In the genomic region with DNA sequence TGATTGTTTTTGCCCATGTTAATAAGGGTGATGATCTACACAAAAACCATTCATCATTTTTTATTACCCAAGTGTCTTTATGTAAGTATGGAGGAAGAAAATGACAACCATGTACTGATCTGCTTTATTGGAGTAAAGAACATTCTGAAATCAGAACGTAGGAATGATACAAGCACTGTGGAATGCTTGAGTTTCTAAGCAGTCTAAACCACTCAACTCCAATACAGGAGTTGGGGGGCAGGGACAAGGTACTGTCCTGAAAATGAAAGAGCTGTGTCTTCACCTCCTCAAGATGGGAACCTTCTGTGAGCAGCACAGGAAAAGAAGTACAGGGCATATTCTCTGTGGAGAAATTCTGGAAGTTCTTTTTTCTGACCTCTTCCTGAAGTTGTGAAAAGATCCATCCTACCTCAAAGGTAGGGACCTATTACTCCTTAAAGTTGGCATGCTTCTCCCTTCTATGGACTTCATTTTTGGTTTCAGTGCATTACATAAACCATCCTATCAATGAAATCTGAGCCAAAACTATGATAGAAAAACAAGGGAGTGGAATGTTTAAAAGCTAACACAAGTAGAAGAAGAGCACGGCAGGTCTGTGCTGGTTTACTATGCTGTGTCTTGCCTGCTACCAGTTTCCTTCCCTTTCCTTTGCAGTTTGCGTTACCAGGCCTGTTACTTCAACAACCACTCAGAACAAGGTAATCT, we compare ENCODE assay signal across 19 cellular contexts.
A peak's percentile ranks its signal among the peaks of the same experiment; 100 is the strongest.
DNase-seq lines count a peak whose midpoint lies in the region; ATAC-seq and TF ChIP-seq lines count a peak whose summit lies in the region.
"Had no signal": no experiment of that assay in that cellular context is flagged by ENCODE, and none has a peak within 500 bp of the region (broad histone marks: within the 10 kb centered on the region; RNA-seq: fewer than 3 reads in every experiment).

No MANE protein-coding gene starts in this region.

- no peaks in the 10 kb centered on the region for H3K9me3 ChIP-seq in right atrium auricular region
- H3K9me3 ChIP-seq: gastrocnemius medialis, testis had no signal

- H3K27me3 Mint-ChIP-seq in mesothelial cell of epicardium (ENCODE audit: low read depth): no peaks in the 10 kb centered on the region
- H3K27me3 Mint-ChIP-seq: activated CD4-positive, alpha-beta memory T cell treated with anti-CD3 and anti-CD28 coated beads for 36 hours; naive B cell had no signal

- H3K9me3 Mint-ChIP-seq in mesothelial cell of epicardium: peaks cover 3% of the 10 kb centered on the region

- no peaks in the 10 kb centered on the region for H3K36me3 ChIP-seq in right atrium auricular region
- H3K36me3 ChIP-seq: gastrocnemius medialis had no signal

- no peaks in the 10 kb centered on the region for H3K36me3 Mint-ChIP-seq in mesothelial cell of epicardium
- H3K36me3 Mint-ChIP-seq: activated CD4-positive, alpha-beta memory T cell treated with anti-CD3 and anti-CD28 coated beads for 36 hours; naive B cell had no signal

- H3K27me3 ChIP-seq in right atrium auricular region: no peaks in the 10 kb centered on the region
- H3K27me3 ChIP-seq: gastrocnemius medialis, testis had no signal

- H3K27ac ChIP-seq in right atrium auricular region: no peak overlapping the region
- H3K27ac ChIP-seq: gastrocnemius medialis, testis had no signal

- peaks cover 26% of the 10 kb centered on the region for H3K4me1 Mint-ChIP-seq in mesothelial cell of epicardium
- H3K4me1 Mint-ChIP-seq: GM23338, naive B cell had no signal

- ATAC-seq in esophagus mucosa (peak; percentile 46), GM21737 (IDR thresholded peaks at IDR 0.05; ENCODE audit: unreplicated experiment) (no peak), HG02763 (IDR thresholded peaks at IDR 0.05; ENCODE audit: unreplicated experiment) (no peak)
- ATAC-seq: gastrocnemius medialis, GM23338 had no signal

- no peak overlapping the region for H3K4me3 ChIP-seq in right atrium auricular region
- H3K4me3 ChIP-seq: gastrocnemius medialis, GM23338, testis had no signal

- TF ChIP-seq CTCF in mesothelial cell of epicardium (IDR thresholded peaks at IDR 0.05; ENCODE audit: unreplicated experiment) (no peak), right atrium auricular region (IDR thresholded peaks at IDR 0.05) (no peak)

- peak overlapping the region; percentile 71 for H3K27ac Mint-ChIP-seq in mesothelial cell of epicardium
- H3K27ac Mint-ChIP-seq: activated CD4-positive, alpha-beta memory T cell treated with anti-CD3 and anti-CD28 coated beads for 36 hours; GM23338; naive B cell had no signal

- DNase-seq in ELR (ENCODE audit: low read depth) (peak; percentile 66), RPMI7951 (ENCODE audit: low read depth) (peak; percentile 43), mesothelial cell of epicardium (ENCODE audit: low spot score in 2 of 2, unreplicated experiment in 2 of 2) (no peak), right atrium auricular region (ENCODE audit: low spot score) (no peak)
- DNase-seq in activated CD4-positive, CD25-positive, alpha-beta regulatory T cell (lab: John Stamatoyannopoulos, UW): no peak
- DNase-seq: activated CD4-positive, alpha-beta memory T cell treated with anti-CD3 and anti-CD28 coated beads for 36 hours; cerebellar nuclear complex; gastrocnemius medialis; GDM1; naive B cell; NCI-H2029; NCI-H524; posterior cingulate gyrus; T-helper 1 cell; testis had no signal

- no peak overlapping the region for H3K4me3 Mint-ChIP-seq in mesothelial cell of epicardium
- H3K4me3 Mint-ChIP-seq: activated CD4-positive, alpha-beta memory T cell treated with anti-CD3 and anti-CD28 coated beads for 36 hours; GM23338; naive B cell had no signal

- peaks cover 0 to 6% of the 10 kb centered on the region in 2 donors for H3K4me1 ChIP-seq in right atrium auricular region
- H3K4me1 ChIP-seq: gastrocnemius medialis, testis had no signal

Comparison
In these comparisons a context has a peak if more than half of its experiments do, and no peak if none do; other contexts are left out.
1. DNase-seq: peak in ELR (single experiment) and RPMI7951 (single experiment); none in mesothelial cell of epicardium (0 of 2), right atrium auricular region (single experiment) and activated CD4-positive, CD25-positive, alpha-beta regulatory T cell (0 of 4).